10 cellular contexts compared by ENCODE assay signal in the genomic region with DNA sequence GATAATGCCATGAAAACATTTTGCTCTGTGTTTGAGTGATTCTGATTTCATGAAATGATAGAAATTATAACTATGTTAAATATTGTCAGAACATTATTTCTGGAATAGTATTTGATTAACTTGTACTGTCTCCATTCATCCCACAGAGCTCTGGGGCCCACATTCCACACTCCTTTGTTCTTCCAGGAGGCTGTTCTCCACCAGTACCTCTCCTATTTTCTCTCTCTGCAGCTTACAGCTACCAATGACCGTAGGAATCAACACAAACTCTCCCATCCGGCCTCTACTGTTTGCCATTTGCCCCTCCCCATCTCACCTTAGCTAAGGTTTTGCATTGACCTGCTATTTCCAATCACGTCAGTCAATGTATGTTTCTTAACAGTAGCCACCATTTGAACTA.
"Had no signal": no experiment of that assay in that cellular context is flagged by ENCODE, and none has a peak within 500 bp of the region (broad histone marks: within the 10 kb centered on the region; RNA-seq: fewer than 3 reads in every experiment).

No MANE protein-coding gene starts in this region.

- H3K27ac Mint-ChIP-seq: activated naive CD4-positive, alpha-beta T cell treated with anti-CD3 and anti-CD28 coated beads, Interleukin-2, amount 50 U/mL, for 72 hours; activated T-cell treated with anti-CD3 and anti-CD28 coated beads, Interleukin-2, amount 50 U/mL, for 72 hours; type B pancreatic cell had no signal

- DNase-seq: activated gamma-delta T cell, left lung had no signal

- H3K4me3 Mint-ChIP-seq: type B pancreatic cell had no signal

- H3K9me3 ChIP-seq: left lung, prostate gland, right atrium auricular region, suprapubic skin had no signal

- H3K36me3 ChIP-seq: left lung, prostate gland, right atrium auricular region, suprapubic skin, WERI-Rb-1 had no signal

- H3K9me3 Mint-ChIP-seq: activated naive CD4-positive, alpha-beta T cell treated with anti-CD3 and anti-CD28 coated beads, Interleukin-2, amount 50 U/mL, for 72 hours; activated T-cell treated with anti-CD3 and anti-CD28 coated beads, Interleukin-2, amount 50 U/mL, for 72 hours had no signal

- H3K27ac ChIP-seq: dorsolateral prefrontal cortex, left lung, prostate gland, right atrium auricular region, suprapubic skin, WERI-Rb-1 had no signal

- H3K27me3 ChIP-seq: dorsolateral prefrontal cortex, left lung, right atrium auricular region, suprapubic skin had no signal

- H3K4me3 ChIP-seq: left lung, prostate gland, right atrium auricular region, suprapubic skin had no signal

- H3K4me1 ChIP-seq: left lung, prostate gland, suprapubic skin had no signal
